ENCODE assay signal across 17 cellular contexts in genomic region chr1:58880592-58880991, GRCh38.
"Had no signal": no experiment of that assay in that cellular context is flagged by ENCODE, and none has a peak within 500 bp of the region (broad histone marks: within the 10 kb centered on the region; RNA-seq: fewer than 3 reads in every experiment).

No MANE protein-coding gene starts in this region.

- H3K4me3 Mint-ChIP-seq: naive thymus-derived CD4-positive, alpha-beta T cell; neural progenitor cell; type B pancreatic cell had no signal

- H3K4me2 ChIP-seq: neural progenitor cell, smooth muscle cell had no signal

- H3K27ac Mint-ChIP-seq: naive thymus-derived CD4-positive, alpha-beta T cell; neural progenitor cell; type B pancreatic cell had no signal

- H3K9me3 Mint-ChIP-seq: neural progenitor cell had no signal

- ATAC-seq: left ventricle myocardium superior; naive thymus-derived CD4-positive, alpha-beta T cell; pancreas had no signal

- H3K9me3 ChIP-seq: colonic mucosa, pancreas had no signal

- H3K27me3 Mint-ChIP-seq: naive thymus-derived CD4-positive, alpha-beta T cell; progenitor cell of endocrine pancreas; type B pancreatic cell had no signal

- H2AFZ ChIP-seq: neural progenitor cell had no signal

- DNase-seq: dermis blood vessel endothelial cell; erythroblast; foreskin keratinocyte; left colon; left ventricle myocardium superior; naive thymus-derived CD4-positive, alpha-beta T cell; nucleus accumbens; pancreas; right cardiac atrium; stimulated activated CD4-positive, alpha-beta T cell treated with anti-CD3 and anti-CD28 coated beads, Interleukin-2, amount 100 ng/mL, for 48 hours; stimulated activated naive CD4-positive, alpha-beta T cell treated with Interleukin-2 at 50 U/mL for 16 hours had no signal

- H3K36me3 ChIP-seq: colonic mucosa, neural progenitor cell, pancreas had no signal

- H3K9ac ChIP-seq: neural progenitor cell had no signal

- H3K36me3 Mint-ChIP-seq: neural progenitor cell, type B pancreatic cell had no signal

- H3K27me3 ChIP-seq: colonic mucosa, foreskin keratinocyte, neural progenitor cell, pancreas had no signal

- H3K27ac ChIP-seq: colonic mucosa, foreskin keratinocyte, neural progenitor cell, pancreas had no signal

- H3K4me3 ChIP-seq: colonic mucosa, neural progenitor cell, pancreas, smooth muscle cell had no signal

- FAIRE-seq: pancreas, urothelium cell line had no signal
